9 cellular contexts compared by ENCODE assay signal in the genomic region with DNA sequence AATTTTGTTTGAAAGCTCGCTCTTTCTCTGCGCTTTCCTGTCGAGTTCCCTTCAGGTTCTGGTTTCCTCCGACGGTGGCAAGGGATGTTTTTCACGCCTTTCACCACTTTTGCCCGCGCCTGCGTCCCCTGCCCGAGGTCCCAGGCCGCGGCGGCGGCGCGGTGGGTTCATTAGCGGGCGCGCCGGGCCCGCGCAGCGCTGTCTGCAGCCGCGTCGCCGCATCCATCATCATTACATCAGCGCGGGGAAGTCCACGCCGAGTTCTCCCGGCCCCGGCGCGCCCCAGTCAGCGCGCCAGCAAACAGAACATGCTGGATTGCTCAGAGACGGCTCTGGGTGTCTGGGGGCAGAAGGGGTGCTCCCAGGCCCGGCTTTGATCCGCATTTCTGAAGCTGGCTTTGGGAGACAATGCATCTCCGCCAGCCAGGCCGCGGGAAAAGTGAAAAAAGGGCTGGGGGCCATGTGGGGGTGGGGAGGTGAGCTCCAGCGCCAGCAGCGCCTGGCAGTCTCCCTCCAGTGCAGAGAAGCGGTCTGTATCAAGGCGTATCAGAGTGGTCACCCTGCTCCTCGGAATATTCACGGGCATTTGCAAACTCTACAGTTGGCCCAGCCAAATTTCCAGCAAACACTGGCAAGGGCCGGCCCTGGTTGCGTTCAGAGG. TPM values are rescaled to one million over a fixed set of nuclear protein-coding genes. Genes with fewer than 3 reads are reported as not detected.
DNase-seq lines count a peak whose midpoint lies in the region; ATAC-seq lines count a peak whose summit lies in the region.
"Had no signal": no experiment of that assay in that cellular context is flagged by ENCODE, and none has a peak within 500 bp of the region (broad histone marks: within the 10 kb centered on the region; RNA-seq: fewer than 3 reads in every experiment).

No MANE protein-coding gene starts in this region.

- H3K4me1 ChIP-seq in ectodermal cell (ENCODE audit: control insufficient read depth, insufficient read depth, low read length) (peaks cover 80% of the 10 kb centered on the region), muscle layer of colon (ENCODE audit: insufficient read depth, low read length) (peaks cover 71% of the 10 kb centered on the region)
- H3K4me1 ChIP-seq: parathyroid adenoma had no signal

- no peaks in the 10 kb centered on the region for H3K9me3 ChIP-seq in ectodermal cell (ENCODE audit: control insufficient read depth, low read length)
- no peaks in the 10 kb centered on the region for H3K9me3 ChIP-seq in muscle layer of colon (ENCODE audit: low read length)

- H3K27me3 ChIP-seq in ectodermal cell (ENCODE audit: control insufficient read depth, insufficient read depth, low read length, poor library complexity, severe bottlenecking) = no peaks in the 10 kb centered on the region
- no peaks in the 10 kb centered on the region for H3K27me3 ChIP-seq in muscle layer of colon (ENCODE audit: control insufficient read depth in 1 of 2, insufficient read depth in 2 of 2, low read length in 2 of 2)

- H3K4me3 ChIP-seq in ectodermal cell (ENCODE audit: insufficient read depth, low read depth, low read length) = peak overlapping the region; percentile 37
- peak overlapping the region; percentile 38 to 55 for H3K4me3 ChIP-seq in muscle layer of colon (ENCODE audit: low read depth in 1 of 2, low read length in 2 of 2)

- DNase-seq in AG20443 (ENCODE audit: low spot score) = peak; percentile 28
- no peak for DNase-seq in NCI-H2227 treated with DMSO at 0.1 percent for 48 hours (lab: John Stamatoyannopoulos, UW)

- H3K27ac ChIP-seq in ectodermal cell (ENCODE audit: insufficient read depth, low read depth, low read length, poor library complexity, severe bottlenecking) (peak overlapping the region; percentile 56), muscle layer of colon (ENCODE audit: low read depth, low read length) (peak overlapping the region; percentile 54)
- H3K27ac ChIP-seq: parathyroid adenoma had no signal

- 2% methylated on average over 51 of the region's 51 CpGs for WGBS in ectodermal cell, 2 experiments

- peaks cover 9% of the 10 kb centered on the region for H3K36me3 ChIP-seq in ectodermal cell (ENCODE audit: control insufficient read depth, insufficient read depth, low read length)
- H3K36me3 ChIP-seq in muscle layer of colon (ENCODE audit: insufficient read depth, low read length) = no peaks in the 10 kb centered on the region

- peak overlapping the region; percentile 9 for H3K9ac ChIP-seq in muscle layer of colon (ENCODE audit: low read length)
- H3K9ac ChIP-seq: parathyroid adenoma had no signal

- peak; percentile 53 for ATAC-seq in HG02678 (IDR thresholded peaks at IDR 0.05; ENCODE audit: unreplicated experiment)
- no peak for ATAC-seq in HG03571 (IDR thresholded peaks at IDR 0.05; ENCODE audit: unreplicated experiment)
- ATAC-seq in GM18520 (IDR thresholded peaks at IDR 0.05; ENCODE audit: unreplicated experiment) = no peak
- ATAC-seq in HG03342 (IDR thresholded peaks at IDR 0.05; ENCODE audit: unreplicated experiment) = no peak

RNA-seq across cellular contexts. Expression of a gene that starts 8.9 kb away (rescaled TPM):
- polyA plus RNA-seq in ectodermal cell (2013, experiment 1 of 4) = 200 TPM
- polyA plus RNA-seq in ectodermal cell (2013, experiment 2 of 4) = 235 TPM
- polyA plus RNA-seq in ectodermal cell (2013, experiment 3 of 4) = 110 TPM
- 128 TPM for polyA plus RNA-seq in ectodermal cell (2013, experiment 4 of 4)
